Comparison of ENCODE assay signal across 8 cellular contexts in genomic region chr18:48975817-48976649, GRCh38. TPM values are rescaled to one million over a fixed set of nuclear protein-coding genes. Genes with fewer than 3 reads are reported as not detected.
DNase-seq lines count a peak whose midpoint lies in the region; ATAC-seq, FAIRE-seq and TF ChIP-seq lines count a peak whose summit lies in the region.

No MANE protein-coding gene starts in this region.

- FAIRE-seq in RCC 7860 (lab: Jason Lieb, UNC): no peak

- H3K4me1 ChIP-seq in ACC112 (ENCODE audit: control insufficient read depth, insufficient read depth, low read length, unreplicated experiment): peaks cover 19% of the 10 kb centered on the region
- peaks cover 0 to 20% (median 9%) of the 10 kb centered on the region in 9 donors for H3K4me1 ChIP-seq in heart right ventricle

- H3K36me3 ChIP-seq in ACC112 (ENCODE audit: insufficient read depth, low read length) (no peaks in the 10 kb centered on the region), heart right ventricle (no peaks in the 10 kb centered on the region)

- H3K79me2 ChIP-seq in ACC112 (ENCODE audit: control insufficient read depth, insufficient read depth, low read length, unreplicated experiment): no peaks in the 10 kb centered on the region

- H3K4me3 ChIP-seq in ACC112 (ENCODE audit: low read depth, low read length) (peak overlapping the region; percentile 97), heart right ventricle (peak overlapping the region; percentile 56 to 77 (median 68))

- H2AFZ ChIP-seq in ACC112 (ENCODE audit: low read length, unreplicated experiment): peak overlapping the region; percentile 85

- ATAC-seq in GM18868 (IDR thresholded peaks at IDR 0.05; ENCODE audit: unreplicated experiment) (peak; percentile 71), HG03175 (IDR thresholded peaks at IDR 0.05; ENCODE audit: unreplicated experiment) (peak; percentile 46), heart right ventricle (peak; percentile 58 to 86 (median 75))

- no peaks in the 10 kb centered on the region for H3K9me3 ChIP-seq in heart right ventricle

- H3K27ac ChIP-seq in ACC112 (ENCODE audit: low read depth, low read length) (peak overlapping the region; percentile 72; the same call in 1 of the 2 replicates), heart right ventricle (peak overlapping the region; percentile 69 to 93 (median 86))

- 1 to 2% methylated on average over 61 to 116 of the region's 119 CpGs for WGBS in heart right ventricle, 2 donors

- no peaks in the 10 kb centered on the region for H3K27me3 ChIP-seq in ACC112 (ENCODE audit: insufficient read depth, low read length)
- H3K27me3 ChIP-seq in heart right ventricle: peaks cover 0 to 34% (median 0%) of the 10 kb centered on the region in 7 donors

- TF ChIP-seq CTCF in heart right ventricle (IDR thresholded peaks at IDR 0.05): no peak

- DNase-seq in RCC 7860 (ENCODE audit: low spot score) (peak; percentile 41), heart right ventricle (peak; percentile 48 to 57), retina (peak; percentile 68), NCI-H226 (no peak)
- peak; percentile 65 for DNase-seq in activated naive CD4-positive, alpha-beta T cell treated with Interleukin-2 at 50 U/mL for 16 hours

- intact Hi-C loops in heart right ventricle (cut with DNase I): loop anchor here in 1 of 10 donors (2.0 kb wide), 1 partner anchor 41 kb away; no protein-coding TSS in a partner anchor

RNA-seq across cellular contexts. Expression of gene SMAD7, which starts 25.3 kb away (rescaled TPM):
- 10 to 100 TPM; 15.4 to 28.6 (median 19.9) TPM for total RNA-seq in heart right ventricle
- 10 to 100 TPM in 1 of 2 donors, 1 to 10 TPM in 1; 6.7 to 18.7 TPM for polyA plus RNA-seq in heart right ventricle
